Comparison of ENCODE assay signal across 19 cellular contexts in genomic region chr9:135669018-135669417, GRCh38. TPM values are rescaled to one million over a fixed set of nuclear protein-coding genes. Genes with fewer than 3 reads are reported as not detected.
"Had no signal": no experiment of that assay in that cellular context is flagged by ENCODE, and none has a peak within 500 bp of the region (broad histone marks: within the 10 kb centered on the region; RNA-seq: fewer than 3 reads in every experiment).

No MANE protein-coding gene starts in this region.

RNA-seq across cellular contexts. Expression of gene LCN9, which starts 5.9 kb away (rescaled TPM):
- total RNA-seq: cerebellum, dermis blood vessel endothelial cell, esophagus mucosa, esophagus squamous epithelium, gastrocnemius medialis, glomerular endothelial cell, heart right ventricle, kidney epithelial cell, left cardiac atrium, left lung, left ventricle myocardium superior, lower leg skin, lower lobe of right lung, lung microvascular endothelial cell, mesenteric fat pad, mucosa of descending colon had no signal
- polyA plus RNA-seq: heart right ventricle, keratinocyte had no signal

RNA-seq across cellular contexts. Expression of gene GLT6D1, which starts 29.7 kb away (rescaled TPM):
- total RNA-seq: cerebellum, dermis blood vessel endothelial cell, dorsolateral prefrontal cortex, esophagus mucosa, esophagus squamous epithelium, gastrocnemius medialis, glomerular endothelial cell, heart right ventricle, kidney epithelial cell, left cardiac atrium, left lung, left ventricle myocardium superior, lower leg skin, lower lobe of right lung, lung microvascular endothelial cell, mesenteric fat pad, mesothelial cell of epicardium, mucosa of descending colon had no signal
- polyA plus RNA-seq: heart right ventricle, keratinocyte had no signal

RNA-seq across cellular contexts. Expression of gene SOHLH1, which starts 30.3 kb away (rescaled TPM):
- total RNA-seq: cerebellum, dermis blood vessel endothelial cell, esophagus mucosa, esophagus squamous epithelium, gastrocnemius medialis, glomerular endothelial cell, heart right ventricle, kidney epithelial cell, left cardiac atrium, left lung, left ventricle myocardium superior, lower lobe of right lung, lung microvascular endothelial cell, mesenteric fat pad, mesothelial cell of epicardium, mucosa of descending colon had no signal
- polyA plus RNA-seq: heart right ventricle, keratinocyte had no signal

RNA-seq across cellular contexts. Expression of gene KCNT1, which starts 33.0 kb away (rescaled TPM):
- total RNA-seq: dermis blood vessel endothelial cell, esophagus mucosa, glomerular endothelial cell, kidney epithelial cell, lung microvascular endothelial cell, mesothelial cell of epicardium had no signal
- polyA plus RNA-seq: keratinocyte had no signal
